ENCODE assay signal across 14 cellular contexts in genomic region chr16:81491522-81492188, GRCh38. TPM values are rescaled to one million over a fixed set of nuclear protein-coding genes. Genes with fewer than 3 reads are reported as not detected.
DNase-seq lines count a peak whose midpoint lies in the region; ATAC-seq and TF ChIP-seq lines count a peak whose summit lies in the region.
"Had no signal": no experiment of that assay in that cellular context is flagged by ENCODE, and none has a peak within 500 bp of the region (broad histone marks: within the 10 kb centered on the region; RNA-seq: fewer than 3 reads in every experiment).

No MANE protein-coding gene starts in this region.

- no peak for ATAC-seq in GM21825 (IDR thresholded peaks at IDR 0.05; ENCODE audit: unreplicated experiment)
- ATAC-seq: pancreas had no signal

- in situ Hi-C loops in brain microvascular endothelial cell (cut with HindIII; ENCODE audit: low pct_ligation_motif_present, low sequenced_read_pairs): loop anchor here (25.0 kb wide), 1 partner anchor 221 kb away; no protein-coding TSS in a partner anchor

- intact Hi-C loops in thyroid gland (cut with DNase I): no loop called here
- intact Hi-C loops in prostate gland (cut with DNase I): no loop called here

- H3K4me3 ChIP-seq in WERI-Rb-1 (ENCODE audit: low read depth, low read length) (no peak overlapping the region), foreskin fibroblast (ENCODE audit: low read depth in 1 of 2, low read length in 2 of 2) (no peak overlapping the region), thyroid gland (replicated peaks in 1 of 3) (no peak overlapping the region), brain microvascular endothelial cell (ENCODE audit: low read depth, low read length) (no peak overlapping the region), prostate gland (no peak overlapping the region)
- H3K4me3 ChIP-seq: pancreas, SK-N-MC, tibial artery had no signal

- H3K4me1 ChIP-seq in thyroid gland (peaks cover 54 to 82% of the 10 kb centered on the region in 2 donors), prostate gland (replicated peaks) (peaks cover 8% of the 10 kb centered on the region)

- H3K27me3 ChIP-seq in WERI-Rb-1 (ENCODE audit: insufficient read depth, low read depth, severe bottlenecking): no peaks in the 10 kb centered on the region
- no peaks in the 10 kb centered on the region for H3K27me3 ChIP-seq in thyroid gland
- no peaks in the 10 kb centered on the region for H3K27me3 ChIP-seq in brain microvascular endothelial cell (replicated peaks)
- no peaks in the 10 kb centered on the region for H3K27me3 ChIP-seq in prostate gland (replicated peaks; ENCODE audit: insufficient read depth)
- H3K27me3 ChIP-seq: pancreas, tibial artery had no signal

- TF ChIP-seq CTCF in WERI-Rb-1 (IDR thresholded peaks at IDR 0.05; ENCODE audit: low read depth, low read length): no peak
- no peak for TF ChIP-seq CTCF in foreskin fibroblast (IDR thresholded peaks at IDR 0.05; ENCODE audit: low read depth, low read length)
- TF ChIP-seq CTCF in thyroid gland (IDR thresholded peaks at IDR 0.05): no peak
- no peak for TF ChIP-seq CTCF in brain microvascular endothelial cell (IDR thresholded peaks at IDR 0.05; ENCODE audit: low read depth, low read length, missing control alignments)
- TF ChIP-seq CTCF in prostate gland (IDR thresholded peaks at IDR 0.05): no peak

- TF ChIP-seq POLR2A in thyroid gland (IDR thresholded peaks at IDR 0.05): no peak
- TF ChIP-seq POLR2A in prostate gland (IDR thresholded peaks at IDR 0.05): no peak

- H3K27ac ChIP-seq in WERI-Rb-1 (no peak overlapping the region), thyroid gland (peak overlapping the region; percentile 44 to 66 (median 49)), brain microvascular endothelial cell (no peak overlapping the region), prostate gland (peak overlapping the region in 1 of 2 donors; percentile 68)
- H3K27ac ChIP-seq: pancreas, SK-N-MC, tibial artery had no signal

- H3K9me3 ChIP-seq in WERI-Rb-1 (ENCODE audit: severe bottlenecking) (no peaks in the 10 kb centered on the region), thyroid gland (no peaks in the 10 kb centered on the region), prostate gland (no peaks in the 10 kb centered on the region)
- H3K9me3 ChIP-seq: pancreas, tibial artery had no signal

- WGBS in thyroid gland, 2 donors: 54 to 58% methylated on average over 18 of the region's 18 CpGs
- 67% methylated on average over 18 of the region's 18 CpGs for WGBS in prostate gland

- DNase-seq in NCI-H82 (lab: John Stamatoyannopoulos, UW) (peak; percentile 5), NCI-H82 treated with DMSO at 0.1 percent for 48 hours (lab: John Stamatoyannopoulos, UW; ENCODE audit: unreplicated experiment) (no peak), WERI-Rb-1 (peak; percentile 10), foreskin fibroblast (peak; percentile 64 to 84), thyroid gland (peak; percentile 63 to 77), brain microvascular endothelial cell (no peak), prostate gland (ENCODE audit: low spot score) (no peak)
- DNase-seq: activated CD4-positive, alpha-beta T cell treated with anti-CD3 and anti-CD28 coated beads for 1 hour; GDM1; Karpas-422; pancreas; tibial artery had no signal

- H3K36me3 ChIP-seq in WERI-Rb-1: no peaks in the 10 kb centered on the region
- H3K36me3 ChIP-seq in thyroid gland: no peaks in the 10 kb centered on the region
- H3K36me3 ChIP-seq in brain microvascular endothelial cell (replicated peaks): no peaks in the 10 kb centered on the region
- no peaks in the 10 kb centered on the region for H3K36me3 ChIP-seq in prostate gland
- H3K36me3 ChIP-seq: pancreas, tibial artery had no signal

RNA-seq across cellular contexts. Expression of gene CMIP, which starts 47.0 kb away (rescaled TPM):
- 10 to 100 TPM; 15.5 to 65.9 (median 20.2) TPM for total RNA-seq in thyroid gland
- 10 to 100 TPM; 30.1 to 95.1 TPM for total RNA-seq in prostate gland

Comparison
In these comparisons a context has a peak if more than half of its experiments do, and no peak if none do; other contexts are left out.
1. DNase-seq: peak in NCI-H82 (single experiment), WERI-Rb-1 (single experiment), foreskin fibroblast (2 of 2) and thyroid gland (2 of 2); none in NCI-H82 treated with DMSO at 0.1 percent for 48 hours (single experiment), brain microvascular endothelial cell (single experiment) and prostate gland (single experiment).
2. H3K27ac ChIP-seq: peak in thyroid gland (3 of 3); none in WERI-Rb-1 (single experiment) and brain microvascular endothelial cell (single experiment).